22 cellular contexts compared by ENCODE assay signal in genomic region chr7:99194301-99194700, GRCh38. TPM values are rescaled to one million over a fixed set of nuclear protein-coding genes. Genes with fewer than 3 reads are reported as not detected.
"Had no signal": no experiment of that assay in that cellular context is flagged by ENCODE, and none has a peak within 500 bp of the region (broad histone marks: within the 10 kb centered on the region; RNA-seq: fewer than 3 reads in every experiment).

No MANE protein-coding gene starts in this region.

- H3K9me3 ChIP-seq: thyroid gland had no signal

- H3K27ac ChIP-seq: coronary artery, esophagus muscularis mucosa, spleen, thyroid gland had no signal

- H3K4me1 ChIP-seq: esophagus muscularis mucosa, spleen, thyroid gland had no signal

- DNase-seq: activated CD4-positive, alpha-beta T cell treated with anti-CD3 and anti-CD28 coated beads, Interleukin-2, amount 50 U/mL, for 1 hour; activated CD8-positive, alpha-beta memory T cell treated with anti-CD3 and anti-CD28 coated beads for 24 hours; activated effector memory CD4-positive, alpha-beta T cell treated with anti-CD3 and anti-CD28 coated beads, Interleukin-2, amount 50 U/mL, for 16 hours; activated naive CD4-positive, alpha-beta T cell treated with anti-CD3 and anti-CD28 coated beads, Interleukin-2, amount 50 U/mL, for 16 hours; activated T-cell treated with anti-CD3 and anti-CD28 coated beads, Interleukin-2, amount 50 U/mL, for 72 hours; aorta; kidney; midbrain; retina; stimulated activated CD8-positive, alpha-beta memory T cell treated with anti-CD3 and anti-CD28 coated beads, Interleukin-4, amount 100 ng/mL, for 48 hours; stimulated activated naive CD4-positive, alpha-beta T cell treated with Interleukin-2 at 50 U/mL for 16 hours; thyroid gland had no signal

- ATAC-seq: activated T-cell treated with anti-CD3 and anti-CD28 coated beads, Interleukin-2, amount 50 U/mL, for 72 hours; left lobe of liver had no signal

- H3K4me3 ChIP-seq: coronary artery, esophagus muscularis mucosa, spleen, thyroid gland had no signal

- H3K4me3 Mint-ChIP-seq: activated T-cell treated with anti-CD3 and anti-CD28 coated beads, Interleukin-2, amount 50 U/mL, for 72 hours; nephron had no signal

- H3K27ac Mint-ChIP-seq: activated T-cell treated with anti-CD3 and anti-CD28 coated beads, Interleukin-2, amount 50 U/mL, for 72 hours had no signal

- H3K27me3 ChIP-seq: esophagus muscularis mucosa, thyroid gland had no signal

- H3K36me3 ChIP-seq: esophagus muscularis mucosa, spleen, thyroid gland had no signal

RNA-seq across cellular contexts. Expression of gene KPNA7, which starts 13.6 kb away (rescaled TPM):
- total RNA-seq: aorta, esophagus muscularis mucosa, frontal cortex, kidney, lung microvascular endothelial cell, posterior vena cava, spleen, subcutaneous adipose tissue, thyroid gland, ureter had no signal
- polyA plus RNA-seq: aorta, spleen had no signal
